ENCODE assay signal across 16 cellular contexts in the genomic region with DNA sequence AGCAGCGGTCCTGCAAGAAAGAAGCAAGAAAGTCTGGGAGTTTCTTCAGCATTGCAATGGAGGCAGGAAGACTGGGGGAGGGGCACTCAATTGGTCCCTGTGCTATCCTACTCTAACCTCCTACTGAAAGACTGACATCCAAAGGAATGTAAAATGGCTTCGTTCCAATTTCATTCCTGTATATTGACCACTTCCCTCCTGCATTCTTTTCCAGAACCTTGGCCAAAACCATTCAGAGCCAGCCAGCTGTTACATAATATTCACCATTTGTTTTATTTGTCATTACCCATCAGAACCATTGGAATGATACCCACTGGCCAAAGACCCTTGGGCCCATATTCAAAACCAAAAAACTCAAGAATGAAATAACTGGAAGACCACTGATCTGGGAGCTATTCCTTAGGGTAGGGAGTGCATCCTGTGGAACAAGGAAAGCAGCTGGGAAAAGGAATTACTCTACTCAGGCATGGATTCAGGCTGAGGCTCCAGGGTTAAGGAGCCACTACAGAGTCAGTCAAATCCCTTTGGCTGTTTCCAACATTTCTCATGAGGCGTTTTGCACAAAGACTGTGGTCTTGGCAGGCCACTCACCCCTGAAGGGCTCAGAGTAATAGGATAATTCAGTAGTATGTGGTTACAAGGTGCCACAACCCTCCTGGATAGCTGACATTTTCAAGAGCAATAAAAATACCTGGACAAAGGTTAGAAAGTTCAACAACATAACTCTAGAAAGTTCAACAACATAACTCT.
DNase-seq lines count a peak whose midpoint lies in the region; ATAC-seq and TF ChIP-seq lines count a peak whose summit lies in the region.
"Had no signal": no experiment of that assay in that cellular context is flagged by ENCODE, and none has a peak within 500 bp of the region (broad histone marks: within the 10 kb centered on the region; RNA-seq: fewer than 3 reads in every experiment).

No MANE protein-coding gene starts in this region.

- in situ Hi-C loops in SK-MEL-5 (cut with HindIII; ENCODE audit: low pct_unique_long_range_greater_than_20kb, low sequenced_read_pairs) = no loop called here

- H3K9me3 ChIP-seq in vagina = no peaks in the 10 kb centered on the region
- H3K9me3 ChIP-seq: sigmoid colon had no signal

- intact Hi-C loops in vagina (cut with DNase I) = no loop called here

- no peaks in the 10 kb centered on the region for H3K27me3 ChIP-seq in vagina
- H3K27me3 ChIP-seq: sigmoid colon had no signal

- no peak for TF ChIP-seq CTCF in vagina (IDR thresholded peaks at IDR 0.05)

- H3K4me1 ChIP-seq in vagina = peaks cover 4% of the 10 kb centered on the region
- H3K4me1 ChIP-seq: sigmoid colon had no signal

- no peak for ATAC-seq in GM18858 (IDR thresholded peaks at IDR 0.05; ENCODE audit: unreplicated experiment)
- ATAC-seq: activated naive CD8-positive, alpha-beta T cell treated with anti-CD3 and anti-CD28 coated beads, Interleukin-2, amount 50 U/mL, for 24 hours; Right ventricle myocardium inferior had no signal

- DNase-seq in H4 (ENCODE audit: low spot score) (peak; percentile 43), SK-MEL-5 (ENCODE audit: low read depth, low spot score) (peak; percentile 37), glomerular visceral epithelial cell (ENCODE audit: extremely low spot score) (peak; percentile 83), skeletal muscle cell (ENCODE audit: low read depth) (peak; percentile 39), vagina (ENCODE audit: extremely low spot score in 2 of 2) (no peak), NCI-H524 (lab: John Stamatoyannopoulos, UW) (no peak)
- DNase-seq: activated naive CD8-positive, alpha-beta T cell treated with anti-CD3 and anti-CD28 coated beads, Interleukin-2, amount 50 U/mL, for 24 hours; central memory CD4-positive, alpha-beta T cell; effector CD4-positive, alpha-beta T cell; hippocampal formation; left cardiac atrium; NCI-H1436; occipital lobe; sigmoid colon had no signal

- no peak for TF ChIP-seq POLR2A in vagina (IDR thresholded peaks at IDR 0.05)

- H3K27ac ChIP-seq in vagina = no peak overlapping the region
- H3K27ac ChIP-seq: sigmoid colon had no signal

- H3K4me3 ChIP-seq in skeletal muscle cell (ENCODE audit: low read depth, low read length) = no peak overlapping the region
- H3K4me3 ChIP-seq in vagina = no peak overlapping the region
- H3K4me3 ChIP-seq: sigmoid colon had no signal

- H3K36me3 ChIP-seq in vagina = no peaks in the 10 kb centered on the region
- H3K36me3 ChIP-seq: sigmoid colon had no signal

Comparison
In these comparisons a context has a peak if more than half of its experiments do, and no peak if none do; other contexts are left out.
1. DNase-seq: peak in H4 (single experiment), SK-MEL-5 (single experiment), glomerular visceral epithelial cell (single experiment) and skeletal muscle cell (single experiment); none in vagina (0 of 2) and NCI-H524 (0 of 2).